ENCODE assay signal across 15 cellular contexts in the genomic region with DNA sequence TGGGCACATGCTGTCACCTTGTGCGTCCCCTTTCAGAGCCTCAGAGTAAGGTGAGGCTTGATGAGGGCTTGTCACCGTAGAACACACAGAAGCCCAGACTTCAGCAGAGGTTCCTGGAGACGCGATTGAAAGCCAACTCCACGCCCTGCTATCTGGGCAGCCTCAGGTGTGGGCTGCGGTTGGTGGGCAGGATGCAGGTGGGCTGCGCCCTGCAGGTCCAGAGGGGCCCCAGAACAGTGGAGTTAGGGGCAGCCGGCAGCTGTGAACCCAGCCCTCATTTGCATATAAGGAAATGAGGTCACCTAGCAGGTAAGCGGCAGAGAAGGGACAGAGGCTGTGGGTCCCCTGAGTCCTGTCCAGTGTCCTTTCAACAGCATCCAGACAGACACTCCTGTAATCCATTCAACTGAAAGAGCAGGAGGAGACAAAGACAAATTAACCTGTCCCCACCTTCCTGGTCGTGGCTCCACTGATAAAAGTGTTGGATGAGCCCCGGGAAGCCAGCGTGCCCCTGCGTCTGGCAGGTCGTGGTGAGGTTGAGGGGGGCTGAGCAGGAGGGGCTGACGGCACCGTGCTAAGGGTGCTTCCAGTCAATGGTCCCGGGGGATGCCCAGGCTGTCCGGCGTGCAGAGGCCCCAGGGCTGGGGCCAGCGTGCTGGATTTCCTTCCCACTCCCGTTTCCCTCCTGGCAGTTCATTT. TPM values are rescaled to one million over a fixed set of nuclear protein-coding genes. Genes with fewer than 3 reads are reported as not detected.
DNase-seq lines count a peak whose midpoint lies in the region; ATAC-seq and TF ChIP-seq lines count a peak whose summit lies in the region.
"Had no signal": no experiment of that assay in that cellular context is flagged by ENCODE, and none has a peak within 500 bp of the region (broad histone marks: within the 10 kb centered on the region; RNA-seq: fewer than 3 reads in every experiment).

No MANE protein-coding gene starts in this region.

- no peaks in the 10 kb centered on the region for H3K27me3 Mint-ChIP-seq in activated CD8-positive, alpha-beta T cell treated with anti-CD3 and anti-CD28 coated beads, Interleukin-2, amount 10 ng/mL, durations not matched to agents 7 days and 5 days (ENCODE audit: low read depth)
- H3K27me3 Mint-ChIP-seq in type B pancreatic cell (no peaks in the 10 kb centered on the region), H9 (ENCODE audit: low read depth) (peaks cover 2% of the 10 kb centered on the region)
- H3K27me3 Mint-ChIP-seq: activated CD4-positive, alpha-beta memory T cell treated with anti-CD3 and anti-CD28 coated beads for 36 hours; stimulated activated naive CD8-positive, alpha-beta T cell treated with anti-CD3 and anti-CD28 coated beads, Interleukin-15, Interleukin-2, amounts not matched to agents 100 ng/mL and 50 ng/mL, for 24 hours had no signal

- H4K5ac ChIP-seq in H9 (ENCODE audit: insufficient read length, low read depth, low read length), result no peak overlapping the region

- H2BK20ac ChIP-seq in H9 (ENCODE audit: low read depth, low read length, poor library complexity, severe bottlenecking), result no peak overlapping the region

- no peaks in the 10 kb centered on the region for H3K36me3 ChIP-seq in right atrium auricular region

- peak; percentile 40 for ATAC-seq in activated CD8-positive, alpha-beta T cell treated with anti-CD3 and anti-CD28 coated beads, Interleukin-2, amount 10 ng/mL, durations not matched to agents 7 days and 5 days
- ATAC-seq in HG02763 (IDR thresholded peaks at IDR 0.05; ENCODE audit: unreplicated experiment), result no peak
- ATAC-seq: left lobe of liver had no signal

- H3K4me3 Mint-ChIP-seq in activated CD8-positive, alpha-beta T cell treated with anti-CD3 and anti-CD28 coated beads, Interleukin-2, amount 10 ng/mL, durations not matched to agents 7 days and 5 days, result no peak overlapping the region
- H3K4me3 Mint-ChIP-seq in type B pancreatic cell (no peak overlapping the region), H9 (no peak overlapping the region)
- H3K4me3 Mint-ChIP-seq: activated CD4-positive, alpha-beta memory T cell treated with anti-CD3 and anti-CD28 coated beads for 36 hours; stimulated activated naive CD8-positive, alpha-beta T cell treated with anti-CD3 and anti-CD28 coated beads, Interleukin-15, Interleukin-2, amounts not matched to agents 100 ng/mL and 50 ng/mL, for 24 hours had no signal

- H3K4me2 ChIP-seq in H9 (ENCODE audit: insufficient read depth, insufficient read length, low read length), result no peak overlapping the region

- no peaks in the 10 kb centered on the region for H3K9me3 ChIP-seq in right atrium auricular region
- no peaks in the 10 kb centered on the region for H3K9me3 ChIP-seq in H9 (ENCODE audit: control insufficient read depth, low read depth, low read length)

- H3K9ac ChIP-seq in H9 (ENCODE audit: extremely low read depth, insufficient read length, low read length), result no peak overlapping the region

- H2BK12ac ChIP-seq in H9 (ENCODE audit: insufficient read length, low read depth, low read length), result no peak overlapping the region

- POLR2A ChIA-PET in activated CD8-positive, alpha-beta T cell treated with anti-CD3 and anti-CD28 coated beads, Interleukin-2, amount 10 ng/mL, durations not matched to agents 7 days and 5 days (lab: Charles Lee), result no interaction called here

- H2BK120ac ChIP-seq in H9 (ENCODE audit: low read depth, low read length, poor library complexity, severe bottlenecking), result no peak overlapping the region

- H4K91ac ChIP-seq in H9 (ENCODE audit: insufficient read length, low read depth, low read length), result no peak overlapping the region

- CTCF ChIA-PET in activated CD8-positive, alpha-beta T cell treated with anti-CD3 and anti-CD28 coated beads, Interleukin-2, amount 10 ng/mL, durations not matched to agents 7 days and 5 days (lab: Charles Lee), result interaction anchor here (1.5 kb wide), 1 partner anchor 21 kb away, joined by 7 read pairs; no protein-coding TSS in a partner anchor

- no peak overlapping the region for H3K23ac ChIP-seq in H9 (ENCODE audit: insufficient read length, low read depth, low read length)

- H3K9me3 Mint-ChIP-seq in activated CD8-positive, alpha-beta T cell treated with anti-CD3 and anti-CD28 coated beads, Interleukin-2, amount 10 ng/mL, durations not matched to agents 7 days and 5 days (ENCODE audit: insufficient read depth), result no peaks in the 10 kb centered on the region
- H3K9me3 Mint-ChIP-seq in type B pancreatic cell (no peaks in the 10 kb centered on the region), H9 (no peaks in the 10 kb centered on the region)
- H3K9me3 Mint-ChIP-seq: activated CD4-positive, alpha-beta memory T cell treated with anti-CD3 and anti-CD28 coated beads for 36 hours; stimulated activated naive CD8-positive, alpha-beta T cell treated with anti-CD3 and anti-CD28 coated beads, Interleukin-15, Interleukin-2, amounts not matched to agents 100 ng/mL and 50 ng/mL, for 24 hours had no signal

- no CpG with 5 or more reads among the region's 21 CpGs for WGBS in H9 (ENCODE audit: extremely low coverage, insufficient read length, low lambda C conversion rate)

- in situ Hi-C loops in GM13976 (cut with MboI; ENCODE audit: low sequenced_read_pairs, unreplicated experiment), result no loop called here

- H3K4me3 ChIP-seq in right atrium auricular region, result no peak overlapping the region

- no peaks in the 10 kb centered on the region for H3K23me2 ChIP-seq in H9 (ENCODE audit: insufficient read length, low read depth, low read length, poor library complexity, severe bottlenecking)

- H3K4me1 Mint-ChIP-seq in activated CD8-positive, alpha-beta T cell treated with anti-CD3 and anti-CD28 coated beads, Interleukin-2, amount 10 ng/mL, durations not matched to agents 7 days and 5 days (ENCODE audit: low read depth), result peaks cover 16% of the 10 kb centered on the region
- H3K4me1 Mint-ChIP-seq in type B pancreatic cell (ENCODE audit: unreplicated experiment), result peaks cover 5% of the 10 kb centered on the region
- H3K4me1 Mint-ChIP-seq in H9, result peaks cover 10% of the 10 kb centered on the region in 2 experiments; a peak in 3 of 4 replicates

- peak overlapping the region; percentile 20 for H3K27ac Mint-ChIP-seq in activated CD8-positive, alpha-beta T cell treated with anti-CD3 and anti-CD28 coated beads, Interleukin-2, amount 10 ng/mL, durations not matched to agents 7 days and 5 days
- H3K27ac Mint-ChIP-seq in type B pancreatic cell, result no peak overlapping the region
- no peak overlapping the region for H3K27ac Mint-ChIP-seq in H9
- H3K27ac Mint-ChIP-seq: activated CD4-positive, alpha-beta memory T cell treated with anti-CD3 and anti-CD28 coated beads for 36 hours; stimulated activated naive CD8-positive, alpha-beta T cell treated with anti-CD3 and anti-CD28 coated beads, Interleukin-15, Interleukin-2, amounts not matched to agents 100 ng/mL and 50 ng/mL, for 24 hours had no signal

- H3K27ac ChIP-seq in 22Rv1 (peak overlapping the region; percentile 96), right atrium auricular region (peak overlapping the region; percentile 86 to 93), H9 (ENCODE audit: insufficient read length, low read depth, low read length) (no peak overlapping the region)
- H3K27ac ChIP-seq: foreskin keratinocyte had no signal

- H3K27me3 ChIP-seq in right atrium auricular region (no peaks in the 10 kb centered on the region), H9 (ENCODE audit: insufficient read depth, low read length) (no peaks in the 10 kb centered on the region)
- H3K27me3 ChIP-seq: foreskin keratinocyte had no signal

- H3K4ac ChIP-seq in H9 (ENCODE audit: low read depth, low read length), result no peak overlapping the region

- H2AK5ac ChIP-seq in H9 (ENCODE audit: insufficient read length, low read length), result no peak overlapping the region

- H3T11ph ChIP-seq in H9 (ENCODE audit: low read length), result no peak overlapping the region

- H3K56ac ChIP-seq in H9 (ENCODE audit: insufficient read length, low read depth, low read length), result no peak overlapping the region

- H3K79me1 ChIP-seq in H9 (ENCODE audit: insufficient read depth, low read depth, low read length, poor library complexity, severe bottlenecking), result no peaks in the 10 kb centered on the region

- H3K79me2 ChIP-seq in H9 (ENCODE audit: insufficient read depth, low read length), result no peaks in the 10 kb centered on the region

- H3K18ac ChIP-seq in H9 (ENCODE audit: insufficient read length, low read depth, low read length), result no peak overlapping the region

- no peak overlapping the region for H2AFZ ChIP-seq in H9 (ENCODE audit: low read length)

- no peak overlapping the region for H4K8ac ChIP-seq in H9 (replicated peaks; ENCODE audit: insufficient read length, low read depth, low read length)

- H4K20me1 ChIP-seq in H9 (ENCODE audit: control insufficient read depth, insufficient read depth, insufficient read length), result peaks cover 2% of the 10 kb centered on the region

- no peak overlapping the region for H2BK15ac ChIP-seq in H9 (ENCODE audit: low read depth, low read length)

- H3K4me1 ChIP-seq in right atrium auricular region (peaks cover 0 to 56% of the 10 kb centered on the region in 2 donors), H9 (ENCODE audit: insufficient read depth, low read length) (no peaks in the 10 kb centered on the region)

- no peaks in the 10 kb centered on the region for H3K36me3 Mint-ChIP-seq in activated CD8-positive, alpha-beta T cell treated with anti-CD3 and anti-CD28 coated beads, Interleukin-2, amount 10 ng/mL, durations not matched to agents 7 days and 5 days (ENCODE audit: low read depth)
- no peaks in the 10 kb centered on the region for H3K36me3 Mint-ChIP-seq in type B pancreatic cell
- H3K36me3 Mint-ChIP-seq in H9 (ENCODE audit: insufficient read depth in 1 of 3, low read depth in 3 of 3), result no peaks in the 10 kb centered on the region; a peak in 1 of 7 replicates
- H3K36me3 Mint-ChIP-seq: activated CD4-positive, alpha-beta memory T cell treated with anti-CD3 and anti-CD28 coated beads for 36 hours had no signal

- H3K14ac ChIP-seq in H9 (ENCODE audit: insufficient read depth, low read length), result no peak overlapping the region

- DNase-seq in GM13976 (ENCODE audit: low spot score) (peak; percentile 42), right atrium auricular region (ENCODE audit: low spot score) (no peak), type B pancreatic cell (ENCODE audit: extremely low spot score, unreplicated experiment) (no peak), amygdala (lab: John Stamatoyannopoulos, UW) (no peak), H9 (no peak)
- DNase-seq in activated CD8-positive, alpha-beta T cell treated with anti-CD3 and anti-CD28 coated beads, Interleukin-2, amount 10 ng/mL, durations not matched to agents 7 days and 5 days, result no peak
- DNase-seq: activated CD4-positive, alpha-beta memory T cell treated with anti-CD3 and anti-CD28 coated beads for 36 hours; foreskin keratinocyte; NCI-H2107; NCI-H774; stimulated activated CD4-positive, alpha-beta T cell treated with anti-CD3 and anti-CD28 coated beads, Interleukin-12 subunit alpha, Interleukin-12 subunit beta, amount 100 ng/mL, for 4 hours had no signal

- no peak for TF ChIP-seq CTCF in 22Rv1 (IDR thresholded peaks at IDR 0.05)
- no peak for TF ChIP-seq CTCF in GM13976 (IDR thresholded peaks at IDR 0.05; ENCODE audit: borderline replicate concordance, control extremely low read depth, extremely low read depth, insufficient read depth, missing control alignments)
- no peak for TF ChIP-seq CTCF in right atrium auricular region (IDR thresholded peaks at IDR 0.05)
- TF ChIP-seq CTCF in type B pancreatic cell (conservative IDR thresholded peaks at IDR 0.05), result no peak
- no peak for TF ChIP-seq CTCF in H9 (conservative IDR thresholded peaks at IDR 0.05)

- H2BK5ac ChIP-seq in H9 (ENCODE audit: insufficient read length, low read length), result no peak overlapping the region

RNA-seq across cellular contexts. Expression of a gene that starts 15.3 kb away (rescaled TPM):
- 1 to 10 TPM; 1.3 to 2.6 TPM for total RNA-seq in activated CD8-positive, alpha-beta T cell treated with anti-CD3 and anti-CD28 coated beads, Interleukin-2, amount 10 ng/mL, durations not matched to agents 7 days and 5 days
- total RNA-seq in right atrium auricular region (1 to 10 TPM; 1.8 to 2.6 TPM), type B pancreatic cell (ENCODE audit: low replicate concordance) (3.7 and 14.2 TPM in 2 replicates), H9 (2021) (41.5 and 42.8 TPM in 2 replicates)

RNA-seq across cellular contexts. Expression of a gene that starts 28.4 kb away (rescaled TPM):
- under 1 TPM; 0.21 to 0.32 TPM for total RNA-seq in activated CD8-positive, alpha-beta T cell treated with anti-CD3 and anti-CD28 coated beads, Interleukin-2, amount 10 ng/mL, durations not matched to agents 7 days and 5 days
- 10 to 100 TPM; 17.2 to 28.7 TPM for total RNA-seq in right atrium auricular region
- 108 and 140 TPM in 2 replicates for total RNA-seq in type B pancreatic cell (ENCODE audit: low replicate concordance)
- total RNA-seq in H9 (2021), result 15.4 and 17.8 TPM in 2 replicates

Comparison
In these comparisons a context has a peak if more than half of its experiments do, and no peak if none do; other contexts are left out.
1. RNA of a gene that starts 28.4 kb away (total RNA-seq): 108 to 140 TPM in type B pancreatic cell, 17.2 to 28.7 TPM in right atrium auricular region and 15.4 to 17.8 TPM in H9; 0.21 to 0.32 TPM in activated CD8-positive, alpha-beta T cell treated with anti-CD3 and anti-CD28 coated beads, Interleukin-2, amount 10 ng/mL, durations not matched to agents 7 days and 5 days; every median in the first group is over 10 times any median in the second.